Comparison of ENCODE assay signal across 15 cellular contexts in genomic region chr12:12776261-12776660, GRCh38. TPM values are rescaled to one million over a fixed set of nuclear protein-coding genes. Genes with fewer than 3 reads are reported as not detected.
DNase-seq lines count a peak whose midpoint lies in the region; ATAC-seq and TF ChIP-seq lines count a peak whose summit lies in the region.
"Had no signal": no experiment of that assay in that cellular context is flagged by ENCODE, and none has a peak within 500 bp of the region (broad histone marks: within the 10 kb centered on the region; RNA-seq: fewer than 3 reads in every experiment).

No MANE protein-coding gene starts in this region.

- H3K27me3 ChIP-seq in PC-3 (ENCODE audit: low read length): no peaks in the 10 kb centered on the region
- H3K27me3 ChIP-seq in kidney epithelial cell (ENCODE audit: control insufficient read depth, insufficient read depth, low read length): no peaks in the 10 kb centered on the region
- no peaks in the 10 kb centered on the region for H3K27me3 ChIP-seq in H7 (ENCODE audit: control insufficient read depth, insufficient read depth, low read length)

- CTCF ChIA-PET in Calu3 (lab: Charles Lee): interaction anchor here (0.6 to 1.0 kb wide), 2 partner anchors 11 to 51 kb away, joined by 4 to 6 read pairs; no protein-coding TSS in a partner anchor
- CTCF ChIA-PET in PC-3 (lab: Charles Lee): interaction anchor here (0.6 kb wide), 1 partner anchor 115 kb away, joined by 3 read pairs; no protein-coding TSS in a partner anchor

- peak; percentile 52 for DNase-seq in Calu3
- peak; percentile 39 for DNase-seq in M059J (ENCODE audit: low read depth)
- peak; percentile 72 for DNase-seq in PC-3
- DNase-seq in kidney epithelial cell (ENCODE audit: low read depth): peak; percentile 10
- no peak for DNase-seq in GM10266 (ENCODE audit: extremely low spot score)
- no peak for DNase-seq in H7
- DNase-seq: activated CD4-positive, alpha-beta T cell treated with anti-CD3 and anti-CD28 coated beads for 36 hours; CD4-positive, alpha-beta memory T cell; central memory CD4-positive, alpha-beta T cell; naive thymus-derived CD8-positive, alpha-beta T cell had no signal

- H3K4me3 Mint-ChIP-seq in Calu3 (ENCODE audit: low read depth, unreplicated experiment): no peak overlapping the region
- H3K4me3 Mint-ChIP-seq: activated CD4-positive, alpha-beta T cell treated with anti-CD3 and anti-CD28 coated beads for 36 hours; CD4-positive, alpha-beta memory T cell; naive thymus-derived CD8-positive, alpha-beta T cell had no signal

- no peak overlapping the region for H3K9ac ChIP-seq in PC-3 (ENCODE audit: low read length)

- H3F3A ChIP-seq in PC-3 (ENCODE audit: low read length, unreplicated experiment): no peaks in the 10 kb centered on the region

- intact Hi-C loops in Calu3 (cut with micrococcal nuclease; ENCODE audit: unreplicated experiment): loop anchor here (5.0 kb wide), 1 partner anchor 34 kb away; no protein-coding TSS in a partner anchor
- intact Hi-C loops in PC-3 (cut with micrococcal nuclease): loop anchor here (5.0 kb wide), 1 partner anchor 49 kb away; no protein-coding TSS in a partner anchor

- H3K27me3 Mint-ChIP-seq in Calu3 (ENCODE audit: unreplicated experiment): no peaks in the 10 kb centered on the region
- H3K27me3 Mint-ChIP-seq: activated CD4-positive, alpha-beta T cell treated with anti-CD3 and anti-CD28 coated beads for 36 hours; CD4-positive, alpha-beta memory T cell; naive thymus-derived CD8-positive, alpha-beta T cell had no signal

- TF ChIP-seq CTCF in Calu3 (IDR thresholded peaks at IDR 0.05; ENCODE audit: unreplicated experiment) (no peak), PC-3 (conservative IDR thresholded peaks at IDR 0.05; ENCODE audit: low read depth, low read length) (no peak), kidney epithelial cell (IDR thresholded peaks at IDR 0.05; ENCODE audit: insufficient read depth, low read length, poor library complexity, severe bottlenecking) (no peak), GM10266 (IDR thresholded peaks at IDR 0.05; ENCODE audit: control insufficient read depth, insufficient read depth, low read depth, missing control alignments) (no peak)

- POLR2A ChIA-PET in PC-3 (lab: Charles Lee; ENCODE audit: unreplicated experiment): no interaction called here

- H3K9me3 Mint-ChIP-seq in Calu3 (ENCODE audit: low read depth, unreplicated experiment): peaks cover 4% of the 10 kb centered on the region

- H3K27ac ChIP-seq in PC-3 (ENCODE audit: low read length): no peak overlapping the region
- H3K27ac ChIP-seq: skin epidermis had no signal

- peak overlapping the region; percentile 75 for H3K27ac Mint-ChIP-seq in Calu3 (ENCODE audit: unreplicated experiment)
- H3K27ac Mint-ChIP-seq: activated CD4-positive, alpha-beta T cell treated with anti-CD3 and anti-CD28 coated beads for 36 hours; activated T-helper 2 cell treated with anti-CD3 and anti-CD28 coated beads, Interferon-gamma antibody, Interleukin-2, Interleukin-4, amounts not matched to agents 10 μg/mL and 5 μg/mL and 100 μg/mL, durations not matched to agents 14 hours and 24 hours and 36 hours; CD4-positive, alpha-beta memory T cell had no signal

- peaks cover 6% of the 10 kb centered on the region for H3K36me3 Mint-ChIP-seq in Calu3 (ENCODE audit: insufficient read depth, unreplicated experiment)
- H3K36me3 Mint-ChIP-seq: naive thymus-derived CD8-positive, alpha-beta T cell had no signal

- peaks cover 34% of the 10 kb centered on the region for H3K4me1 Mint-ChIP-seq in Calu3 (ENCODE audit: low read depth, unreplicated experiment)
- H3K4me1 Mint-ChIP-seq: activated CD4-positive, alpha-beta T cell treated with anti-CD3 and anti-CD28 coated beads for 36 hours; CD4-positive, alpha-beta memory T cell; naive thymus-derived CD8-positive, alpha-beta T cell had no signal

- H3K36me3 ChIP-seq in PC-3 (ENCODE audit: low read depth, low read length) (no peaks in the 10 kb centered on the region), kidney epithelial cell (ENCODE audit: control insufficient read depth, insufficient read depth, low read length) (no peaks in the 10 kb centered on the region), H7 (replicated peaks; ENCODE audit: control insufficient read depth, insufficient read depth, low read length) (no peaks in the 10 kb centered on the region)
- H3K36me3 ChIP-seq: HAP-1 had no signal

- no peaks in the 10 kb centered on the region for H3K9me3 ChIP-seq in PC-3 (ENCODE audit: low read length)
- H3K9me3 ChIP-seq: HAP-1 had no signal

- no peaks in the 10 kb centered on the region for H3K79me2 ChIP-seq in PC-3 (ENCODE audit: low read length)

- H3K9me2 ChIP-seq in PC-3 (replicated peaks; ENCODE audit: low read length): no peaks in the 10 kb centered on the region

- ATAC-seq in PC-3 (0 out of 2 replicates have a peak, but pooled peaks have one; percentile 31), GM19395 (IDR thresholded peaks at IDR 0.05; ENCODE audit: unreplicated experiment) (no peak), HG03378 (IDR thresholded peaks at IDR 0.05; ENCODE audit: unreplicated experiment) (no peak)
- ATAC-seq: activated CD4-positive, alpha-beta T cell treated with anti-CD3 and anti-CD28 coated beads for 36 hours; naive thymus-derived CD8-positive, alpha-beta T cell had no signal

- H4K20me1 ChIP-seq in PC-3 (ENCODE audit: low read length): no peaks in the 10 kb centered on the region

- H2AFZ ChIP-seq in PC-3 (ENCODE audit: low read length): no peak overlapping the region

- peaks cover 27% of the 10 kb centered on the region for H3K4me1 ChIP-seq in PC-3 (ENCODE audit: insufficient read depth, low read length)

- no peak overlapping the region for H3K4me2 ChIP-seq in PC-3 (ENCODE audit: low read length)

- BruUV-seq in Calu3 (replicated peaks; lab: Mats Ljungman, UMichigan) (no TSS peak), PC-3 (replicated peaks; lab: Mats Ljungman, UMichigan) (no TSS peak)

- no peak overlapping the region for H3K4me3 ChIP-seq in PC-3 (ENCODE audit: low read length)
- H3K4me3 ChIP-seq in kidney epithelial cell (ENCODE audit: low read depth, low read length): no peak overlapping the region
- H3K4me3 ChIP-seq in H7 (ENCODE audit: insufficient read depth, low read depth, low read length): no peak overlapping the region
- H3K4me3 ChIP-seq: HAP-1, skin epidermis had no signal

RNA-seq across cellular contexts. Expression of gene APOLD1, which starts 9.2 kb away (rescaled TPM):
- total RNA-seq in Calu3 (2022) (5.2 and 5.3 TPM in 2 replicates), PC-3 (2014; rRNA removed) (2.8 and 3.5 TPM in 2 replicates), kidney epithelial cell (1.4 and 2.0 TPM in 2 replicates)
- 16.9 and 18.9 TPM in 2 replicates for total RNA-seq in M059J (2014; rRNA removed; shearing (Covaris generic))
- 0.62 and 0.89 TPM in 2 replicates for total RNA-seq in H7 (2014; rRNA removed; shearing (Covaris generic))

RNA-seq across cellular contexts. Expression of gene DDX47, which starts 36.9 kb away (rescaled TPM):
- total RNA-seq in Calu3 (2022) (60.2 and 60.5 TPM in 2 replicates), PC-3 (2014; rRNA removed) (58.9 and 59.0 TPM in 2 replicates), kidney epithelial cell (59.0 and 63.7 TPM in 2 replicates)
- 125 and 149 TPM in 2 replicates for total RNA-seq in M059J (2014; rRNA removed; shearing (Covaris generic))
- 69.7 and 74.7 TPM in 2 replicates for total RNA-seq in H7 (2014; rRNA removed; shearing (Covaris generic))

RNA-seq across cellular contexts. Expression of gene CDKN1B, which starts 59.1 kb away (rescaled TPM):
- total RNA-seq in Calu3 (2022) (37.7 and 41.0 TPM in 2 replicates), PC-3 (2014; rRNA removed) (29.2 and 37.2 TPM in 2 replicates), kidney epithelial cell (25.5 and 26.5 TPM in 2 replicates)
- total RNA-seq in M059J (2014; rRNA removed; shearing (Covaris generic)): 34.8 and 48.4 TPM in 2 replicates
- total RNA-seq in H7 (2014; rRNA removed; shearing (Covaris generic)): 11.7 and 16.8 TPM in 2 replicates

Comparison
In these comparisons a context has a peak if more than half of its experiments do, and no peak if none do; other contexts are left out.
1. DNase-seq: peak in Calu3 (single experiment), M059J (single experiment), PC-3 (single experiment) and kidney epithelial cell (single experiment); none in GM10266 (single experiment) and H7 (single experiment).